16 cellular contexts compared by ENCODE assay signal in the genomic region with DNA sequence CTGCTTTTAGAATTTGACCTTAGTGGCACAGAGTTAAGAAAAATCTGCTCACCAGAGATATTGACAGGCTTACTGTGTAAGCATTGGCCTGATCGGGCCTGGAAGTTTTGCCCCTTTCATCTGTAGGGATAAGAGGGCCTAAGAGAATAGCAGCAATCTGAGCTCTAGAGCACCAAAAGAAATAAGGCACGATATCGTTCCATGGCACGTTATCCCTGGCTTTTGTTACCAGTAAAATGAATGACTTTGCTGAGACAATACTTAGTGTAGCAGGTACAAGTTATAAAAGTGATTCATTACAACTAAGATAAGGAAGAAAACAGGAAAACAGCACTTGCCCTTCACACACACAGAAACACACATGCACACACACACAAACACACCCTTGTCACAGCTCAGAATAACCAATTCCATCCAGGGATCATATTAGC. TPM values are rescaled to one million over a fixed set of nuclear protein-coding genes. Genes with fewer than 3 reads are reported as not detected.
DNase-seq lines count a peak whose midpoint lies in the region; ATAC-seq and TF ChIP-seq lines count a peak whose summit lies in the region.
"Had no signal": no experiment of that assay in that cellular context is flagged by ENCODE, and none has a peak within 500 bp of the region (broad histone marks: within the 10 kb centered on the region; RNA-seq: fewer than 3 reads in every experiment).

No MANE protein-coding gene starts in this region.

- no peak overlapping the region for H3K4me3 Mint-ChIP-seq in CD4-positive, alpha-beta T cell

- peaks cover 10% of the 10 kb centered on the region for H3K4me1 ChIP-seq in osteoblast (ENCODE audit: insufficient read depth, low read length)

- no peak overlapping the region for H3K27ac Mint-ChIP-seq in CD4-positive, alpha-beta T cell

- POLR2A ChIA-PET in CD4-positive, alpha-beta T cell (lab: Charles Lee) = no interaction called here

- intact Hi-C loops in CD4-positive, alpha-beta T cell (cut with DNase I, micrococcal nuclease) = loop anchor here in 1 of 2 experiments (10.0 kb wide), 2 partner anchors 861 to 1141 kb away; no protein-coding TSS in a partner anchor

- no peaks in the 10 kb centered on the region for H3K9me3 Mint-ChIP-seq in CD4-positive, alpha-beta T cell

- no peak for ATAC-seq in CD4-positive, alpha-beta T cell (ENCODE audit: poor library complexity)
- ATAC-seq in GM18520 (IDR thresholded peaks at IDR 0.05; ENCODE audit: unreplicated experiment) = no peak

- peaks cover 32% of the 10 kb centered on the region for H3K79me2 ChIP-seq in osteoblast (ENCODE audit: insufficient read depth, low read length)

- peaks cover 10% of the 10 kb centered on the region for H3K4me1 Mint-ChIP-seq in CD4-positive, alpha-beta T cell (ENCODE audit: low read depth)

- H3K4me2 ChIP-seq in osteoblast (ENCODE audit: insufficient read depth, low read length) = peak overlapping the region; percentile 89

- H2AFZ ChIP-seq in osteoblast (ENCODE audit: low read length) = no peak overlapping the region

- peak overlapping the region; percentile 92 for H3K27ac ChIP-seq in osteoblast (ENCODE audit: low read depth, low read length)
- no peak overlapping the region for H3K27ac ChIP-seq in CD4-positive, alpha-beta T cell (ENCODE audit: low read depth, low read length)
- H3K27ac ChIP-seq: left lung had no signal

- H4K20me1 ChIP-seq in osteoblast (ENCODE audit: insufficient read depth, low read length) = peaks cover 93% of the 10 kb centered on the region

- peaks cover 34% of the 10 kb centered on the region for H3K27me3 Mint-ChIP-seq in CD4-positive, alpha-beta T cell

- TF ChIP-seq CTCF in AG09319 (IDR thresholded peaks at IDR 0.05; ENCODE audit: low read depth, low read length) (no peak), osteoblast (IDR thresholded peaks at IDR 0.05; ENCODE audit: extremely low read depth, low read depth, low read length) (no peak)
- TF ChIP-seq CTCF in CD4-positive, alpha-beta T cell (IDR thresholded peaks at IDR 0.05) = no peak

- H3K9me3 ChIP-seq in osteoblast (ENCODE audit: low read depth, low read length) = no peaks in the 10 kb centered on the region
- no peaks in the 10 kb centered on the region for H3K9me3 ChIP-seq in CD4-positive, alpha-beta T cell (ENCODE audit: control insufficient read depth, low read length)
- H3K9me3 ChIP-seq: left lung had no signal

- H3K36me3 Mint-ChIP-seq in CD4-positive, alpha-beta T cell (ENCODE audit: low read depth) = no peaks in the 10 kb centered on the region

- H3K36me3 ChIP-seq in osteoblast (ENCODE audit: insufficient read depth, low read length) = peaks cover 94% of the 10 kb centered on the region

- CTCF ChIA-PET in CD4-positive, alpha-beta T cell (lab: Charles Lee) = no interaction called here

- DNase-seq in AG09319 (ENCODE audit: extremely low read depth, low read depth) = peak; percentile 24
- DNase-seq in RPMI7951 (ENCODE audit: low read depth) = peak; percentile 18
- peak; percentile 49 for DNase-seq in fibroblast of gingiva (ENCODE audit: low read depth)
- DNase-seq in osteoblast (ENCODE audit: insufficient read length, low spot score, missing footprints) = peak; percentile 57
- no peak for DNase-seq in putamen (ENCODE audit: low spot score)
- DNase-seq in AG08395 (ENCODE audit: low spot score) = no peak
- no peak for DNase-seq in CD4-positive, alpha-beta T cell
- DNase-seq: activated CD8-positive, alpha-beta memory T cell treated with anti-CD3 and anti-CD28 coated beads for 24 hours; activated gamma-delta T cell treated with Interleukin-2 at 50 U/mL for 16 hours; DMS153; left lung; MV-4-11; NCI-H2171; NK-92 treated with Interleukin-12 subunit alpha and Interleukin-12 subunit beta, amount 100 ng/mL, for 24 hours had no signal

- H3K27me3 ChIP-seq in osteoblast (ENCODE audit: insufficient read depth, low read length) = no peaks in the 10 kb centered on the region
- H3K27me3 ChIP-seq in CD4-positive, alpha-beta T cell (ENCODE audit: control insufficient read depth, insufficient read depth, low read length) = peaks cover 14% of the 10 kb centered on the region

- H3K4me3 ChIP-seq in osteoblast (ENCODE audit: insufficient read depth, low read length) = peak overlapping the region; percentile 84
- H3K4me3 ChIP-seq: skin epidermis had no signal

RNA-seq across cellular contexts. Expression of a gene that starts 5.0 kb away (rescaled TPM):
- total RNA-seq in RPMI7951 (2014; rRNA removed; shearing (Covaris generic)) = 593 and 598 TPM in 2 replicates
- total RNA-seq in osteoblast = 6,477 and 8,941 TPM in 2 replicates
- 10 to 100 TPM in 1 of 2 experiments, 1 to 10 TPM in 1; 9.5 to 10.5 TPM for total RNA-seq in CD4-positive, alpha-beta T cell

Comparison
In these comparisons a context has a peak if more than half of its experiments do, and no peak if none do; other contexts are left out.
1. DNase-seq: peak in AG09319 (single experiment), RPMI7951 (single experiment), fibroblast of gingiva (single experiment) and osteoblast (single experiment); none in putamen (single experiment), AG08395 (single experiment) and CD4-positive, alpha-beta T cell (0 of 10).
2. RNA of a gene that starts 5.0 kb away (total RNA-seq): 6,477 to 8,941 TPM in osteoblast and 593 to 598 TPM in RPMI7951; 9.5 to 10.5 TPM in CD4-positive, alpha-beta T cell; every median in the first group is over 10 times any median in the second.